ENCODE assay signal across 20 cellular contexts in genomic region chr3:116029286-116029685, GRCh38.
DNase-seq lines count a peak whose midpoint lies in the region; ATAC-seq and TF ChIP-seq lines count a peak whose summit lies in the region.
"Had no signal": no experiment of that assay in that cellular context is flagged by ENCODE, and none has a peak within 500 bp of the region (broad histone marks: within the 10 kb centered on the region; RNA-seq: fewer than 3 reads in every experiment).

No MANE protein-coding gene starts in this region.

- no peaks in the 10 kb centered on the region for H3K27me3 ChIP-seq in foreskin keratinocyte
- H3K27me3 ChIP-seq: BLaER1 had no signal

- DNase-seq in NCI-H2171 treated with DMSO at 0.1 percent for 48 hours (lab: John Stamatoyannopoulos, UW) (peak; percentile 42), NCI-H2171 (lab: John Stamatoyannopoulos, UW) (no peak), astrocyte of the hippocampus (ENCODE audit: low read depth, low spot score) (peak; percentile 25), foreskin keratinocyte (peak in 1 of 2 donors; percentile 46), left kidney (ENCODE audit: low read depth, low spot score) (peak; percentile 41), RPMI8226 (no peak)
- DNase-seq in activated CD8-positive, alpha-beta memory T cell treated with anti-CD3 and anti-CD28 coated beads, Interleukin-2, amount 10 ng/mL, durations not matched to agents 7 days and 5 days, result no peak
- DNase-seq: CD4-positive, alpha-beta memory T cell; DMS153; DMS79; GF-D8; GOT3; H7; HFFc6 had no signal

- H3K36me3 Mint-ChIP-seq in activated CD8-positive, alpha-beta memory T cell treated with anti-CD3 and anti-CD28 coated beads, Interleukin-2, amount 10 ng/mL, durations not matched to agents 7 days and 5 days, result no peaks in the 10 kb centered on the region
- H3K36me3 Mint-ChIP-seq: CD14-positive monocyte; CD4-positive, alpha-beta memory T cell had no signal

- CTCF ChIA-PET in activated CD8-positive, alpha-beta memory T cell treated with anti-CD3 and anti-CD28 coated beads, Interleukin-2, amount 10 ng/mL, durations not matched to agents 7 days and 5 days (lab: Charles Lee), result no interaction called here

- H3K4me3 Mint-ChIP-seq in activated CD8-positive, alpha-beta memory T cell treated with anti-CD3 and anti-CD28 coated beads, Interleukin-2, amount 10 ng/mL, durations not matched to agents 7 days and 5 days, result no peak overlapping the region
- H3K4me3 Mint-ChIP-seq: CD14-positive monocyte; CD4-positive, alpha-beta memory T cell; HFFc6 had no signal

- TF ChIP-seq CTCF in foreskin keratinocyte (conservative IDR thresholded peaks at IDR 0.05), result no peak

- H3K27ac ChIP-seq in foreskin keratinocyte, result peak overlapping the region; percentile 1
- H3K27ac ChIP-seq: 22Rv1, A549, BLaER1 had no signal

- H3K27ac Mint-ChIP-seq in activated CD8-positive, alpha-beta memory T cell treated with anti-CD3 and anti-CD28 coated beads, Interleukin-2, amount 10 ng/mL, durations not matched to agents 7 days and 5 days, result no peak overlapping the region
- H3K27ac Mint-ChIP-seq: CD14-positive monocyte; CD4-positive, alpha-beta memory T cell; HFFc6 had no signal

- peaks cover 9% of the 10 kb centered on the region for H3K4me1 ChIP-seq in foreskin keratinocyte
- H3K4me1 ChIP-seq: A549, BLaER1 had no signal

- H3K9me3 Mint-ChIP-seq in activated CD8-positive, alpha-beta memory T cell treated with anti-CD3 and anti-CD28 coated beads, Interleukin-2, amount 10 ng/mL, durations not matched to agents 7 days and 5 days (ENCODE audit: low read depth), result no peaks in the 10 kb centered on the region
- H3K9me3 Mint-ChIP-seq: HFFc6 had no signal

- H3K4me1 Mint-ChIP-seq in activated CD8-positive, alpha-beta memory T cell treated with anti-CD3 and anti-CD28 coated beads, Interleukin-2, amount 10 ng/mL, durations not matched to agents 7 days and 5 days, result no peaks in the 10 kb centered on the region
- H3K4me1 Mint-ChIP-seq: CD14-positive monocyte; CD4-positive, alpha-beta memory T cell had no signal

- ATAC-seq in foreskin keratinocyte (peak; percentile 77), HG02571 (IDR thresholded peaks at IDR 0.05; ENCODE audit: unreplicated experiment) (no peak)
- no peak for ATAC-seq in activated CD8-positive, alpha-beta memory T cell treated with anti-CD3 and anti-CD28 coated beads, Interleukin-2, amount 10 ng/mL, durations not matched to agents 7 days and 5 days
- ATAC-seq: A549, HCT116 had no signal

- H3K27me3 Mint-ChIP-seq in activated CD8-positive, alpha-beta memory T cell treated with anti-CD3 and anti-CD28 coated beads, Interleukin-2, amount 10 ng/mL, durations not matched to agents 7 days and 5 days, result no peaks in the 10 kb centered on the region

Comparison
In these comparisons a context has a peak if more than half of its experiments do, and no peak if none do; other contexts are left out.
1. DNase-seq: peak in NCI-H2171 treated with DMSO at 0.1 percent for 48 hours (single experiment), astrocyte of the hippocampus (single experiment) and left kidney (single experiment); none in NCI-H2171 (single experiment), RPMI8226 (single experiment) and activated CD8-positive, alpha-beta memory T cell treated with anti-CD3 and anti-CD28 coated beads, Interleukin-2, amount 10 ng/mL, durations not matched to agents 7 days and 5 days (single experiment).